Comparison of ENCODE assay signal across 7 cellular contexts in the genomic region with DNA sequence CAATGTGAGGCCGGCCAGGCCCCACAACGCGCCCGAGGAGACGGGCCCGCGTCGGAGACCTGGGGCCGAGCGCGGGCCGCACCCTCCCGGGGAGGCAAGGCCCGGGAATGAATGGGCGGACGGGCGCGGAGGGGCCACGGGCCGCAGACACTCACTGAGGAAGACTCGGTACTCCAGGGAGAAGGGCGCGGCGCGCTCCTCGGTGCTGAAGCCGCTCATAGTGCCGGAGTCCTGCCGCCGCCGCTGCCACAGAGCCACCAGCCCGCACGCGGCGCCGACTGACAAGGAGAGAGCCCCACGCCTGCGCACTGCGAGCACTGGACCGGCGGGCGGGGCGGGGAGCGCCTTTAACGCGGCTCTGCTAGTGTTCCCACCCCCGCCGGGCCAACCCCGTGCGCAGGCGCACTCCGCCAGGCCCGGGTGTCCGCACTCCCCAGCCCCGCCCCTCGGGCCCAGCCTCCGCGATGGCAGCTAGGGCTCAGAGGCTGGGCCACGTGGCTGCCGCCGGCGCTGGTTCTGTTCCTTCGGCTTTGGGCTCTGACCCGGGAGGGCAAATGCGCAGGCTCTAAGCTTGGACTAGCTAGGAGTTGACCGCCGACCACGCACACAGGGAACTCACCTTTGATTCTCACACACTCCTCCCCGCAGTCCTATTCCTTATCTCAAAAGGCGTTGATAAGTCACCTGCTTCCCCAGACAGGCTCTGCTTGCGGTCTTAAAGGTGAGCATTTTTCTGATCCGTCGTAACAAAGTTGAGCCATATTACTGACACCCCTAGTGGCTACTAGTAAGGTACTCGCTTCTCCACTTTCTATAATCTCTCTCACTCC. TPM values are rescaled to one million over a fixed set of nuclear protein-coding genes. Genes with fewer than 3 reads are reported as not detected.
DNase-seq lines count a peak whose midpoint lies in the region; ATAC-seq, FAIRE-seq and TF ChIP-seq lines count a peak whose summit lies in the region.

A gene (minus strand): TSS at position 321 of the 830 bp plus-strand sequence. CDS start 102 bp downstream, at position 219.

- peaks cover 4% of the 10 kb centered on the region for H3K9me3 Mint-ChIP-seq in T-helper 2 cell treated with Interferon-gamma antibody and Interleukin-4, amounts not matched to agents 5 μg/mL and 100 μg/mL, for 36 hours
- H3K9me3 Mint-ChIP-seq in astrocyte (ENCODE audit: unreplicated experiment), result peaks cover 10% of the 10 kb centered on the region

- no peak for FAIRE-seq in astrocyte (lab: Jason Lieb, UNC)

- peaks cover 21% of the 10 kb centered on the region for H3K36me3 Mint-ChIP-seq in T-helper 2 cell treated with Interferon-gamma antibody and Interleukin-4, amounts not matched to agents 5 μg/mL and 100 μg/mL, for 36 hours (ENCODE audit: low read depth)
- no peaks in the 10 kb centered on the region for H3K36me3 Mint-ChIP-seq in astrocyte (ENCODE audit: low read depth, unreplicated experiment)

- H3K4me3 ChIP-seq in astrocyte (ENCODE audit: insufficient read depth, low read depth, low read length), result peak within 1 kb of the TSS; percentile 87

- peaks cover 23% of the 10 kb centered on the region for H3K4me1 Mint-ChIP-seq in T-helper 2 cell treated with Interferon-gamma antibody and Interleukin-4, amounts not matched to agents 5 μg/mL and 100 μg/mL, for 36 hours (ENCODE audit: low read depth)
- H3K4me1 Mint-ChIP-seq in astrocyte (ENCODE audit: low read depth, unreplicated experiment), result peaks cover 2% of the 10 kb centered on the region

- peak within 1 kb of the TSS; percentile 90 for H3K27ac Mint-ChIP-seq in T-helper 2 cell treated with Interferon-gamma antibody and Interleukin-4, amounts not matched to agents 5 μg/mL and 100 μg/mL, for 36 hours
- peak within 1 kb of the TSS; percentile 87 for H3K27ac Mint-ChIP-seq in astrocyte (ENCODE audit: unreplicated experiment)

- H3K27ac ChIP-seq in astrocyte (ENCODE audit: low read depth, low read length), result peak within 1 kb of the TSS; percentile 73

- H3K36me3 ChIP-seq in astrocyte (ENCODE audit: insufficient read depth, low read length), result peaks cover 8% of the 10 kb centered on the region

- DNase-seq in NCI-H1930 (lab: John Stamatoyannopoulos, UW) (peak; percentile 85 to 91), astrocyte (ENCODE audit: low read depth) (peak; percentile 77), hepatic stellate cell (ENCODE audit: low spot score) (peak; percentile 100), renal cortical epithelial cell (ENCODE audit: low read depth) (peak; percentile 81)
- peak; percentile 100 for DNase-seq in T-helper 2 cell treated with Interferon-gamma antibody and Interleukin-4, amounts not matched to agents 5 μg/mL and 100 μg/mL, for 36 hours (ENCODE audit: low spot score)

- H3K27me3 ChIP-seq in astrocyte (ENCODE audit: insufficient read depth, low read length), result no peaks in the 10 kb centered on the region

- peaks cover 46% of the 10 kb centered on the region for H3K79me2 ChIP-seq in astrocyte (ENCODE audit: insufficient read depth, low read length)

- ATAC-seq in GM18502 (IDR thresholded peaks at IDR 0.05; ENCODE audit: poor library complexity, unreplicated experiment) (peak; percentile 91), HG02970 (IDR thresholded peaks at IDR 0.05; ENCODE audit: low FRiP score, unreplicated experiment) (peak; percentile 92)

- peak within 1 kb of the TSS; percentile 91 for H2AFZ ChIP-seq in astrocyte (ENCODE audit: low read depth, low read length)

- no peaks in the 10 kb centered on the region for H3K27me3 Mint-ChIP-seq in T-helper 2 cell treated with Interferon-gamma antibody and Interleukin-4, amounts not matched to agents 5 μg/mL and 100 μg/mL, for 36 hours (ENCODE audit: low read depth)
- H3K27me3 Mint-ChIP-seq in astrocyte (ENCODE audit: low read depth, unreplicated experiment), result peaks cover 2% of the 10 kb centered on the region

- H3K9ac ChIP-seq in astrocyte (ENCODE audit: low read length), result peak within 1 kb of the TSS; percentile 93

- TF ChIP-seq CTCF in astrocyte (IDR thresholded peaks at IDR 0.05; ENCODE audit: insufficient read depth, low read depth, low read length), result peak; percentile 25

- no peaks in the 10 kb centered on the region for H3K9me3 ChIP-seq in astrocyte (ENCODE audit: insufficient read depth, low read depth, low read length)

- peak within 1 kb of the TSS; percentile 96 for H3K4me2 ChIP-seq in astrocyte (ENCODE audit: low read length)

- peaks cover 10% of the 10 kb centered on the region for H3K4me1 ChIP-seq in astrocyte (ENCODE audit: insufficient read depth, low read length)

- H3K4me3 Mint-ChIP-seq in T-helper 2 cell treated with Interferon-gamma antibody and Interleukin-4, amounts not matched to agents 5 μg/mL and 100 μg/mL, for 36 hours, result peak within 1 kb of the TSS; percentile 89
- peak within 1 kb of the TSS; percentile 98 for H3K4me3 Mint-ChIP-seq in astrocyte (ENCODE audit: unreplicated experiment)

- H4K20me1 ChIP-seq in astrocyte (ENCODE audit: insufficient read depth, low read length), result peaks cover 22% of the 10 kb centered on the region

RNA-seq across cellular contexts. Expression of the gene that starts here (rescaled TPM):
- total RNA-seq in astrocyte (95.3 and 108 TPM in 2 replicates), renal cortical epithelial cell (303 and 587 TPM in 2 replicates)

Comparison
In these comparisons a context has a peak if more than half of its experiments do, and no peak if none do; other contexts are left out.
1. Peak in every context shown above with its lines: DNase-seq, ATAC-seq, H3K4me3 ChIP-seq and H3K27ac ChIP-seq.